Comparison of ENCODE assay signal across 8 cellular contexts in genomic region chr11:72969894-72970335, GRCh38.
DNase-seq lines count a peak whose midpoint lies in the region; ATAC-seq, FAIRE-seq and TF ChIP-seq lines count a peak whose summit lies in the region.

No MANE protein-coding gene starts in this region.

- DNase-seq in GM18507 (ENCODE audit: extremely low spot score, insufficient read length, low read depth) = peak; percentile 12
- DNase-seq in SIG-M5 treated with dmso at 0.1 percent for 504 hours (lab: John Stamatoyannopoulos, UW; ENCODE audit: unreplicated experiment) = peak; percentile 48
- peak; percentile 14 for DNase-seq in kidney epithelial cell (ENCODE audit: low read depth)
- no peak for DNase-seq in stimulated activated naive CD4-positive, alpha-beta T cell (lab: John Stamatoyannopoulos, UW)
- no peak for DNase-seq in NCI-H1048 (lab: John Stamatoyannopoulos, UW)
- no peak for DNase-seq in head of caudate nucleus
- no peak for DNase-seq in NCI-H526 (lab: John Stamatoyannopoulos, UW)

- TF ChIP-seq CTCF in kidney epithelial cell (IDR thresholded peaks at IDR 0.05; ENCODE audit: insufficient read depth, low read length, poor library complexity, severe bottlenecking) = no peak

- no peaks in the 10 kb centered on the region for H3K36me3 ChIP-seq in kidney epithelial cell (ENCODE audit: control insufficient read depth, insufficient read depth, low read length)

- H3K4me3 ChIP-seq in kidney epithelial cell (ENCODE audit: low read depth, low read length) = no peak overlapping the region

- no peaks in the 10 kb centered on the region for H3K27me3 ChIP-seq in kidney epithelial cell (ENCODE audit: control insufficient read depth, insufficient read depth, low read length)

- peak; percentile 83 for FAIRE-seq in GM18507 (lab: Jason Lieb, UNC)

- intact Hi-C loops in head of caudate nucleus (cut with DNase I) = no loop called here

- peak; percentile 81 for ATAC-seq in HG02798 (IDR thresholded peaks at IDR 0.05; ENCODE audit: poor library complexity, unreplicated experiment)

Comparison
In these comparisons a context has a peak if more than half of its experiments do, and no peak if none do; other contexts are left out.
1. DNase-seq: peak in GM18507 (single experiment), SIG-M5 treated with dmso at 0.1 percent for 504 hours (single experiment) and kidney epithelial cell (single experiment); none in stimulated activated naive CD4-positive, alpha-beta T cell (0 of 6), NCI-H1048 (single experiment), head of caudate nucleus (0 of 42) and NCI-H526 (0 of 2).